1 cellular context compared by ENCODE assay signal in the genomic region with DNA sequence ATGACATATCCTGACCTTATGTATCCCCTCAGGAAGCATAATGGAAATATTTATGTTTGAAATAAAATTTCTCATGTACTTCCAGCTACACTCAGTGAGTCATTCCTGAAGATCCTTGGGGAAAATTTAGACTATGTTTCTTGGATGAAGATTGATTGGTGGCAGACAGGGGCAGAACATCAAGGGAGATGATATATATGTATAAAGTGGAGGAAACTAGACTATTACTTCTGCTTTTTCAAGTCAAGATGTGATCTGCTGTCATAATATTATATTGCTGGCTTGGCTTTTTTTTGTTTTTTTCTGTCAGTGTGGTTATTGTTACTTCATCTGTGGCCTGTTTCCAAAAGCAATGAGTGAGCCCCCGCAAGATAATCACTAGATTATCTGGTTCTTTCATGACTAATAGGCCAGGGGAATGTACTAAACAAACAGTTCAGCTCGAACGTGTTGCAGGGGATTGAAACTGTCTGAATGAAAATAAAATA.
TF ChIP-seq lines count a peak whose summit lies in the region.

No MANE protein-coding gene starts in this region.

TF ChIP-seq in GM12878, 131 proteins besides CTCF, POLR2A, EP300 and RAD21 (continued from another document):
- TF ChIP-seq, protein P1, sequence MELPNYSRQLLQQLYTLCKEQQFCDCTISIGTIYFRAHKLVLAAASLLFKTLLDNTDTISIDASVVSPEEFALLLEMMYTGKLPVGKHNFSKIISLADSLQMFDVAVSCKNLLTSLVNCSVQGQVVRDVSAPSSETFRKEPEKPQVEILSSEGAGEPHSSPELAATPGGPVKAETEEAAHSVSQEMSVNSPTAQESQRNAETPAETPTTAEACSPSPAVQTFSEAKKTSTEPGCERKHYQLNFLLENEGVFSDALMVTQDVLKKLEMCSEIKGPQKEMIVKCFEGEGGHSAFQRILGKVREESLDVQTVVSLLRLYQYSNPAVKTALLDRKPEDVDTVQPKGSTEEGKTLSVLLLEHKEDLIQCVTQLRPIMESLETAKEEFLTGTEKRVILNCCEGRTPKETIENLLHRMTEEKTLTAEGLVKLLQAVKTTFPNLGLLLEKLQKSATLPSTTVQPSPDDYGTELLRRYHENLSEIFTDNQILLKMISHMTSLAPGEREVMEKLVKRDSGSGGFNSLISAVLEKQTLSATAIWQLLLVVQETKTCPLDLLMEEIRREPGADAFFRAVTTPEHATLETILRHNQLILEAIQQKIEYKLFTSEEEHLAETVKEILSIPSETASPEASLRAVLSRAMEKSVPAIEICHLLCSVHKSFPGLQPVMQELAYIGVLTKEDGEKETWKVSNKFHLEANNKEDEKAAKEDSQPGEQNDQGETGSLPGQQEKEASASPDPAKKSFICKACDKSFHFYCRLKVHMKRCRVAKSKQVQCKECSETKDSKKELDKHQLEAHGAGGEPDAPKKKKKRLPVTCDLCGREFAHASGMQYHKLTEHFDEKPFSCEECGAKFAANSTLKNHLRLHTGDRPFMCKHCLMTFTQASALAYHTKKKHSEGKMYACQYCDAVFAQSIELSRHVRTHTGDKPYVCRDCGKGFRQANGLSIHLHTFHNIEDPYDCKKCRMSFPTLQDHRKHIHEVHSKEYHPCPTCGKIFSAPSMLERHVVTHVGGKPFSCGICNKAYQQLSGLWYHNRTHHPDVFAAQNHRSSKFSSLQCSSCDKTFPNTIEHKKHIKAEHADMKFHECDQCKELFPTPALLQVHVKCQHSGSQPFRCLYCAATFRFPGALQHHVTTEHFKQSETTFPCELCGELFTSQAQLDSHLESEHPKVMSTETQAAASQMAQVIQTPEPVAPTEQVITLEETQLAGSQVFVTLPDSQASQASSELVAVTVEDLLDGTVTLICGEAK (IDR thresholded peaks at IDR 0.05; ENCODE audit: borderline replicate concordance), result no peak
- TF ChIP-seq NBN (IDR thresholded peaks at IDR 0.05) (no peak), NFIC (IDR thresholded peaks at IDR 0.05; ENCODE audit: low read depth, low read length) (0 out of 2 replicates have a peak, but pooled peaks have one; percentile 42), SUPT20H (IDR thresholded peaks at IDR 0.05; ENCODE audit: borderline replicate concordance, control insufficient read depth, low read depth, low read length) (no peak)
- TF ChIP-seq, protein P2, sequence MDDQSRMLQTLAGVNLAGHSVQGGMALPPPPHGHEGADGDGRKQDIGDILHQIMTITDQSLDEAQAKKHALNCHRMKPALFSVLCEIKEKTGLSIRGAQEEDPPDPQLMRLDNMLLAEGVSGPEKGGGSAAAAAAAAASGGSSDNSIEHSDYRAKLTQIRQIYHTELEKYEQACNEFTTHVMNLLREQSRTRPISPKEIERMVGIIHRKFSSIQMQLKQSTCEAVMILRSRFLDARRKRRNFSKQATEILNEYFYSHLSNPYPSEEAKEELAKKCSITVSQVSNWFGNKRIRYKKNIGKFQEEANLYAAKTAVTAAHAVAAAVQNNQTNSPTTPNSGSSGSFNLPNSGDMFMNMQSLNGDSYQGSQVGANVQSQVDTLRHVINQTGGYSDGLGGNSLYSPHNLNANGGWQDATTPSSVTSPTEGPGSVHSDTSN (IDR thresholded peaks at IDR 0.05; ENCODE audit: insufficient replicate concordance, low read depth, low read length), result no peak
